8 cellular contexts compared by ENCODE assay signal in genomic region chr6:30556006-30556713, GRCh38. TPM values are rescaled to one million over a fixed set of nuclear protein-coding genes. Genes with fewer than 3 reads are reported as not detected.
DNase-seq lines count a peak whose midpoint lies in the region; ATAC-seq and TF ChIP-seq lines count a peak whose summit lies in the region.

Gene GNL1 (minus strand): TSS chr6:30556489. CDS start chr6:30556203, 286 bp downstream.

- H3K4me2 ChIP-seq in OCI-LY3 (ENCODE audit: low read length): peak within 1 kb of the TSS; percentile 87

- TF ChIP-seq CTCF in OCI-LY3 (IDR thresholded peaks at IDR 0.05; ENCODE audit: low read depth, low read length) (no peak), endothelial cell (IDR thresholded peaks at IDR 0.05; ENCODE audit: unreplicated experiment) (no peak)

- peak within 1 kb of the TSS; percentile 100 for H3K27ac Mint-ChIP-seq in endothelial cell (ENCODE audit: unreplicated experiment)

- in situ Hi-C loops in Caki2 (cut with HindIII; ENCODE audit: low pct_unique_long_range_greater_than_20kb, low sequenced_read_pairs): no loop called here

- H3K27ac ChIP-seq in HUES64 (ENCODE audit: low read depth, low read length) (peak within 1 kb of the TSS; percentile 99), OCI-LY3 (ENCODE audit: low read length) (peak within 1 kb of the TSS; percentile 92)

- peaks cover 29% of the 10 kb centered on the region for H3K79me2 ChIP-seq in OCI-LY3 (ENCODE audit: low read length)

- H3K4me1 Mint-ChIP-seq in endothelial cell (ENCODE audit: unreplicated experiment): peaks cover 29% of the 10 kb centered on the region

- peak within 1 kb of the TSS; percentile 99 for H3K4me3 Mint-ChIP-seq in endothelial cell (ENCODE audit: unreplicated experiment)

- peaks cover 42% of the 10 kb centered on the region for H3K36me3 Mint-ChIP-seq in endothelial cell (ENCODE audit: low read depth, unreplicated experiment)

- peak within 1 kb of the TSS; percentile 87 for H2AFZ ChIP-seq in OCI-LY3 (ENCODE audit: low read depth, low read length)

- H3K27me3 Mint-ChIP-seq in endothelial cell (ENCODE audit: unreplicated experiment): peaks cover 12% of the 10 kb centered on the region

- under 1% methylated on average over 67 of the region's 67 CpGs for WGBS in HUES64

- H3K27me3 ChIP-seq in HUES64 (ENCODE audit: insufficient read depth, low read length) (no peaks in the 10 kb centered on the region), OCI-LY3 (ENCODE audit: low read depth, low read length) (no peaks in the 10 kb centered on the region)

- peak within 1 kb of the TSS; percentile 81 for H3K4me3 ChIP-seq in HUES64 (ENCODE audit: low read length)
- peak within 1 kb of the TSS; percentile 99 for H3K4me3 ChIP-seq in OCI-LY3 (ENCODE audit: low read length)

- no peaks in the 10 kb centered on the region for H3K9me3 ChIP-seq in HUES64 (ENCODE audit: insufficient read depth, low read depth, low read length)
- H3K9me3 ChIP-seq in OCI-LY3 (ENCODE audit: insufficient read depth, low read length): no peaks in the 10 kb centered on the region

- ATAC-seq in GM21423 (IDR thresholded peaks at IDR 0.05; ENCODE audit: unreplicated experiment): peak; percentile 71

- peaks cover 53% of the 10 kb centered on the region for H3K36me3 ChIP-seq in HUES64 (ENCODE audit: insufficient read depth, low read length)
- H3K36me3 ChIP-seq in OCI-LY3 (replicated peaks; ENCODE audit: low read depth, low read length): peaks cover 12% of the 10 kb centered on the region

- no peaks in the 10 kb centered on the region for H3K9me3 Mint-ChIP-seq in endothelial cell (ENCODE audit: unreplicated experiment)

- H4K20me1 ChIP-seq in OCI-LY3 (ENCODE audit: insufficient read depth, low read length): peaks cover 4% of the 10 kb centered on the region

- DNase-seq in Caki2 (ENCODE audit: low read depth) (peak; percentile 93), endothelial cell (ENCODE audit: low spot score) (peak; percentile 95), middle frontal gyrus (ENCODE audit: extremely low spot score, low spot score) (peak; percentile 70)
- DNase-seq in activated CD8-positive, alpha-beta memory T cell treated with anti-CD3 and anti-CD28 coated beads, Interleukin-2, amount 50 U/mL, for 48 hours: peak; percentile 99
- DNase-seq in stimulated activated CD8-positive, alpha-beta memory T cell treated with anti-CD3 and anti-CD28 coated beads, Interleukin-4, amount 100 ng/mL, for 1 hour (ENCODE audit: low read depth in 2 of 2, low spot score in 1 of 2): peak; percentile 97 to 99

- H3K4me1 ChIP-seq in HUES64 (ENCODE audit: insufficient read depth, low read length) (peaks cover 9% of the 10 kb centered on the region; the same call in 1 of the 2 replicates), OCI-LY3 (ENCODE audit: low read length) (peaks cover 8% of the 10 kb centered on the region)

- H3K9ac ChIP-seq in HUES64 (ENCODE audit: low read depth, low read length): peak within 1 kb of the TSS; percentile 87
- peak within 1 kb of the TSS; percentile 99 for H3K9ac ChIP-seq in OCI-LY3 (ENCODE audit: low read length)

RNA-seq across cellular contexts. Expression of gene GNL1, which starts in this region (rescaled TPM):
- 23.5 and 36.9 TPM in 2 replicates for total RNA-seq in Caki2 (2014; rRNA removed; shearing (Covaris generic); ENCODE audit: low replicate concordance)
- polyA plus RNA-seq in HUES64 (2013, experiment 1 of 2): 49.8 TPM
- polyA plus RNA-seq in HUES64 (2013, experiment 2 of 2): 41.7 TPM
- 109 TPM for total RNA-seq in endothelial cell (ENCODE audit: unreplicated experiment)

Comparison
In these comparisons a context has a peak if more than half of its experiments do, and no peak if none do; other contexts are left out.
1. Peak in every context shown above with its lines: DNase-seq, ATAC-seq, H3K4me3 ChIP-seq and H3K27ac ChIP-seq.